Comparison of ENCODE assay signal across 21 cellular contexts in the genomic region with DNA sequence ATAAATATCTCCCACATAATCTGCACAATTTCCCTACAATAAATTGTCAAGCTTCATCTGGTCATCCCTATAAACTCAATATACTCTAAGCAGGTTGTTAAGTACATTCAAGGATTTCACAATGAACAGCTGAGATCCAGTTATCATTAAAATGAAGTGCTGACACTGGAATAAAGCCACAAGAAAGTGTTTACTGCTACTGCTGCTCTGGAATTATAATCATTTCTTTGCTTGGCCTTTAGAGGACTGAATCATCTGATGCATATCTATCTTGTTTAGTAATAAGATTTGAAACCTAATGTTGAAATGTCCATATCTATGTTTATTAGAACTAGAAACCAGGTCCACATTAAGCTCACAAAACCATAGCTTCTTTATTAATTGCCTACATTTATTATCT.
"Had no signal": no experiment of that assay in that cellular context is flagged by ENCODE, and none has a peak within 500 bp of the region (broad histone marks: within the 10 kb centered on the region; RNA-seq: fewer than 3 reads in every experiment).

No MANE protein-coding gene starts in this region.

- H3K27me3 ChIP-seq: dorsolateral prefrontal cortex, gastrocnemius medialis, neural progenitor cell, pancreas, spleen, upper lobe of right lung had no signal

- ATAC-seq: gastrocnemius medialis; left ventricle myocardium superior; mucosa of descending colon; pancreas; sciatic nerve; stimulated activated naive B cell treated with anti-CD40 and anti-IgM and Interleukin-4, amounts not matched to agents 10 μg/mL and 1 μg/mL and 100 μg/mL, for 72 hours; upper lobe of right lung had no signal

- DNase-seq: activated CD4-positive, alpha-beta T cell treated with anti-CD3 and anti-CD28 coated beads for 1 hour; activated CD8-positive, alpha-beta memory T cell treated with anti-CD3 and anti-CD28 coated beads for 24 hours; activated CD8-positive, alpha-beta memory T cell treated with anti-CD3 and anti-CD28 coated beads, Interleukin-2, amount 50 U/mL, for 48 hours; activated effector memory CD4-positive, alpha-beta T cell treated with Interleukin-2 at 50 U/mL for 16 hours; activated naive CD4-positive, alpha-beta T cell treated with anti-CD3 and anti-CD28 coated beads, Interleukin-2, amount 50 U/mL, for 16 hours; activated T-cell treated with anti-CD3 and anti-CD28 coated beads, Interleukin-2, amount 50 U/mL, for 48 hours; dorsolateral prefrontal cortex; gastrocnemius medialis; head of caudate nucleus; kidney; left ventricle myocardium superior; mucosa of descending colon; naive B cell; pancreas; spleen; stimulated activated naive B cell treated with anti-CD40 and anti-IgM and Interleukin-4, amounts not matched to agents 10 μg/mL and 1 μg/mL and 100 μg/mL, for 72 hours; T-helper 2 cell; upper lobe of right lung; WERI-Rb-1 had no signal

- H2AFZ ChIP-seq: neural progenitor cell had no signal

- H3K9ac ChIP-seq: neural progenitor cell had no signal

- H3K4me2 ChIP-seq: neural progenitor cell had no signal

- H3K4me3 ChIP-seq: dorsolateral prefrontal cortex, gastrocnemius medialis, mucosa of descending colon, neural progenitor cell, pancreas, spleen, upper lobe of right lung had no signal

- H3K9me3 ChIP-seq: gastrocnemius medialis, mucosa of descending colon, pancreas, upper lobe of right lung had no signal

- H3K36me3 ChIP-seq: gastrocnemius medialis, neural progenitor cell, pancreas, spleen, upper lobe of right lung, WERI-Rb-1 had no signal

- H3K27ac ChIP-seq: dorsolateral prefrontal cortex, gastrocnemius medialis, neural progenitor cell, pancreas, spleen, upper lobe of right lung, WERI-Rb-1 had no signal

- H3K4me1 ChIP-seq: gastrocnemius medialis, neural progenitor cell, pancreas, spleen, upper lobe of right lung had no signal
